Comparison of ENCODE assay signal across 21 cellular contexts in genomic region chr3:193824365-193824764, GRCh38.
"Had no signal": no experiment of that assay in that cellular context is flagged by ENCODE, and none has a peak within 500 bp of the region (broad histone marks: within the 10 kb centered on the region; RNA-seq: fewer than 3 reads in every experiment).

No MANE protein-coding gene starts in this region.

- H3K27me3 ChIP-seq: gastrocnemius medialis, pancreas, right lobe of liver, upper lobe of right lung, vagina had no signal

- H3K4me3 Mint-ChIP-seq: dendritic cell treated with granulocyte-macrophage colony-stimulating factor and Interleukin-4, amounts not matched to agents 40 ng/mL and 50 ng/mL, for 4 days; memory B cell; mesothelial cell of epicardium; naive B cell; nephron; stimulated activated effector memory CD8-positive, alpha-beta T cell treated with anti-CD3 and anti-CD28 coated beads, Interleukin-12 subunit alpha, Interleukin-12 subunit beta, amount 100 ng/mL, for 72 hours; stimulated activated naive CD8-positive, alpha-beta T cell treated with anti-CD3 and anti-CD28 coated beads, Interleukin-15, Interleukin-2, amounts not matched to agents 100 ng/mL and 50 ng/mL, for 24 hours had no signal

- H3K27ac ChIP-seq: gastrocnemius medialis, heart right ventricle, left ventricle myocardium inferior, lower lobe of right lung, pancreas, psoas muscle, right lobe of liver, tibial artery, upper lobe of right lung, vagina had no signal

- H3K27ac Mint-ChIP-seq: dendritic cell treated with granulocyte-macrophage colony-stimulating factor and Interleukin-4, amounts not matched to agents 40 ng/mL and 50 ng/mL, for 4 days; memory B cell; mesothelial cell of epicardium; nephron; stimulated activated effector memory CD8-positive, alpha-beta T cell treated with anti-CD3 and anti-CD28 coated beads, Interleukin-12 subunit alpha, Interleukin-12 subunit beta, amount 100 ng/mL, for 72 hours; stimulated activated naive CD8-positive, alpha-beta T cell treated with anti-CD3 and anti-CD28 coated beads, Interleukin-15, Interleukin-2, amounts not matched to agents 100 ng/mL and 50 ng/mL, for 24 hours had no signal

- H3K36me3 ChIP-seq: gastrocnemius medialis, heart right ventricle, left ventricle myocardium inferior, lower lobe of right lung, pancreas, right lobe of liver, tibial artery, upper lobe of right lung, vagina had no signal

- H3K9me3 ChIP-seq: gastrocnemius medialis, heart right ventricle, left ventricle myocardium inferior, lower lobe of right lung, pancreas, psoas muscle, right lobe of liver, tibial artery, upper lobe of right lung, vagina had no signal

- H3K36me3 Mint-ChIP-seq: memory B cell; mesothelial cell of epicardium; stimulated activated effector memory CD8-positive, alpha-beta T cell treated with anti-CD3 and anti-CD28 coated beads, Interleukin-12 subunit alpha, Interleukin-12 subunit beta, amount 100 ng/mL, for 72 hours had no signal

- H3K4me3 ChIP-seq: gastrocnemius medialis, heart right ventricle, left ventricle myocardium inferior, lower lobe of right lung, pancreas, psoas muscle, right lobe of liver, tibial artery, upper lobe of right lung, vagina had no signal

- DNase-seq: gastrocnemius medialis; heart right ventricle; left ventricle myocardium inferior; lower lobe of right lung; naive B cell; occipital lobe; pancreas; psoas muscle; retina; right lobe of liver; stimulated activated CD4-positive, alpha-beta T cell treated with anti-CD3 and anti-CD28 coated beads, Interleukin-4, amount 100 ng/mL, for 1 hour; stimulated activated CD8-positive, alpha-beta memory T cell treated with anti-CD3 and anti-CD28 coated beads, Interleukin-4, amount 100 ng/mL, for 48 hours; tibial artery; upper lobe of right lung had no signal

- H3K4me1 ChIP-seq: gastrocnemius medialis, left ventricle myocardium inferior, lower lobe of right lung, right lobe of liver, tibial artery had no signal

- ATAC-seq: gastrocnemius medialis; heart right ventricle; lower lobe of right lung; pancreas; psoas muscle; right lobe of liver; stimulated activated effector memory CD8-positive, alpha-beta T cell treated with anti-CD3 and anti-CD28 coated beads, Interleukin-12 subunit alpha, Interleukin-12 subunit beta, amount 100 ng/mL, for 72 hours; upper lobe of right lung had no signal

- H3K9me3 Mint-ChIP-seq: mesothelial cell of epicardium; naive B cell; stimulated activated effector memory CD8-positive, alpha-beta T cell treated with anti-CD3 and anti-CD28 coated beads, Interleukin-12 subunit alpha, Interleukin-12 subunit beta, amount 100 ng/mL, for 72 hours; stimulated activated naive CD8-positive, alpha-beta T cell treated with anti-CD3 and anti-CD28 coated beads, Interleukin-15, Interleukin-2, amounts not matched to agents 100 ng/mL and 50 ng/mL, for 24 hours had no signal

- H3K4me1 Mint-ChIP-seq: stimulated activated effector memory CD8-positive, alpha-beta T cell treated with anti-CD3 and anti-CD28 coated beads, Interleukin-12 subunit alpha, Interleukin-12 subunit beta, amount 100 ng/mL, for 72 hours had no signal
